In the genomic region with DNA sequence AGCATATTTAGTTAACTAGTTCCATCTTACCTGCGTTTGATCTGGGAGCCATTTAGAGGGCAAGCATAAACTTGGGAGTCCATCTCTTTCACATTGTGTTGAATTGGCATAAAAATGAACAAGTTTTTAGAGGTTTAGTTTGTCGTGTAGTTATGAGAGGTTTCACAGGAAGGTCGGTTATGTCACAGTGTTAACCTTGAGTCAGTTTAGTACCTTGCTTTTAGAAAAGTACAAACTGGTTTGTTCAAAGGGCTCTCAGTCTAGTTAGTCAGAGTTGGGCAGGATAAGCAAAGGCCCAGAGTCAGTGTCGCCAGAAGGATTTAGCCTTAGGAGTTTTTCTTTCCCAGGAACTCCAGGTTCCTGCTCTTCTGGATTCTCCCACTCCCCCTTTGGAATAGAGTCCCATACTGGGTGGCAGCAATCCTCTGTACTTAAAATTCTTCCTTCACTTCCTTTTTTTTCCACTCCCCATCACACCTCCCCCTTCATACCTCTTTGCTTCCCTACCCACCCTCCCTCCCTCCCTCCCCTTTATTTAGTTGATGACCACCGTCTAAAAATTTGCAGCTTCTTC, we compare ENCODE assay signal across 25 cellular contexts. TPM values are rescaled to one million over a fixed set of nuclear protein-coding genes. Genes with fewer than 3 reads are reported as not detected.
DNase-seq lines count a peak whose midpoint lies in the region; ATAC-seq and TF ChIP-seq lines count a peak whose summit lies in the region.
"Had no signal": no experiment of that assay in that cellular context is flagged by ENCODE, and none has a peak within 500 bp of the region (broad histone marks: within the 10 kb centered on the region; RNA-seq: fewer than 3 reads in every experiment).

No MANE protein-coding gene starts in this region.

- H3K4me3 Mint-ChIP-seq in activated CD4-positive, alpha-beta memory T cell treated with anti-CD3 and anti-CD28 coated beads for 36 hours: no peak overlapping the region
- H3K4me3 Mint-ChIP-seq in activated CD4-positive, alpha-beta memory T cell treated with anti-CD3 and anti-CD28 coated beads, Interleukin-2, amount 10 ng/mL, durations not matched to agents 7 days and 5 days: no peak overlapping the region
- no peak overlapping the region for H3K4me3 Mint-ChIP-seq in HFFc6
- no peak overlapping the region for H3K4me3 Mint-ChIP-seq in activated naive CD8-positive, alpha-beta T cell treated with anti-CD3 and anti-CD28 coated beads, Interleukin-2, amount 50 U/mL, for 24 hours
- no peak overlapping the region for H3K4me3 Mint-ChIP-seq in neural progenitor cell
- H3K4me3 Mint-ChIP-seq: nephron progenitor cell had no signal

- no peak for TF ChIP-seq CTCF in HFFc6 (IDR thresholded peaks at IDR 0.05)
- TF ChIP-seq CTCF in neural progenitor cell (IDR thresholded peaks at IDR 0.05): no peak
- no peak for TF ChIP-seq CTCF in coronary artery (IDR thresholded peaks at IDR 0.05)

- peaks cover 97% of the 10 kb centered on the region for H3F3A ChIP-seq in neural progenitor cell (ENCODE audit: low read depth)

- no peak overlapping the region for H3K9ac ChIP-seq in neural progenitor cell

- peak overlapping the region; percentile 59 for H3K4me2 ChIP-seq in neural progenitor cell

- no peaks in the 10 kb centered on the region for H3K9me3 Mint-ChIP-seq in activated CD4-positive, alpha-beta memory T cell treated with anti-CD3 and anti-CD28 coated beads for 36 hours
- H3K9me3 Mint-ChIP-seq in activated CD4-positive, alpha-beta memory T cell treated with anti-CD3 and anti-CD28 coated beads, Interleukin-2, amount 10 ng/mL, durations not matched to agents 7 days and 5 days: no peaks in the 10 kb centered on the region
- H3K9me3 Mint-ChIP-seq in HFFc6 (no peaks in the 10 kb centered on the region), neural progenitor cell (no peaks in the 10 kb centered on the region)
- no peaks in the 10 kb centered on the region for H3K9me3 Mint-ChIP-seq in activated naive CD8-positive, alpha-beta T cell treated with anti-CD3 and anti-CD28 coated beads, Interleukin-2, amount 50 U/mL, for 24 hours
- H3K9me3 Mint-ChIP-seq: activated naive CD4-positive, alpha-beta T cell treated with anti-CD3 and anti-CD28 coated beads, Interleukin-2, amount 50 U/mL, for 72 hours; nephron progenitor cell had no signal

- CTCF ChIA-PET in activated CD4-positive, alpha-beta memory T cell treated with anti-CD3 and anti-CD28 coated beads for 36 hours (lab: Charles Lee): interaction anchor here (0.9 to 1.3 kb wide), 4 partner anchors 11 to 45 kb away, joined by 3 to 4 read pairs (median 4); no protein-coding TSS in a partner anchor
- CTCF ChIA-PET in activated CD4-positive, alpha-beta memory T cell treated with anti-CD3 and anti-CD28 coated beads, Interleukin-2, amount 10 ng/mL, durations not matched to agents 7 days and 5 days (lab: Charles Lee): interaction anchor here (0.9 to 1.0 kb wide), 2 partner anchors 13 to 45 kb away, joined by 4 to 5 read pairs; no protein-coding TSS in a partner anchor

- no peaks in the 10 kb centered on the region for H3K27me3 ChIP-seq in neural progenitor cell
- H3K27me3 ChIP-seq: SJSA1 had no signal

- H2AFZ ChIP-seq in neural progenitor cell (replicated peaks): no peak overlapping the region

- intact Hi-C loops in activated CD4-positive, alpha-beta memory T cell treated with anti-CD3 and anti-CD28 coated beads for 36 hours (cut with micrococcal nuclease): no loop called here

- H3K4me1 Mint-ChIP-seq in activated CD4-positive, alpha-beta memory T cell treated with anti-CD3 and anti-CD28 coated beads for 36 hours (ENCODE audit: low read depth): peaks cover 43% of the 10 kb centered on the region
- H3K4me1 Mint-ChIP-seq in activated CD4-positive, alpha-beta memory T cell treated with anti-CD3 and anti-CD28 coated beads, Interleukin-2, amount 10 ng/mL, durations not matched to agents 7 days and 5 days: peaks cover 50% of the 10 kb centered on the region
- H3K4me1 Mint-ChIP-seq in HFFc6 (ENCODE audit: low read depth) (peaks cover 53% of the 10 kb centered on the region), neural progenitor cell (peaks cover 48% of the 10 kb centered on the region)
- H3K4me1 Mint-ChIP-seq in activated naive CD8-positive, alpha-beta T cell treated with anti-CD3 and anti-CD28 coated beads, Interleukin-2, amount 50 U/mL, for 24 hours: peaks cover 45% of the 10 kb centered on the region

- H3K9me3 ChIP-seq in neural progenitor cell (ENCODE audit: low read depth): no peaks in the 10 kb centered on the region
- H3K9me3 ChIP-seq: SJSA1, thoracic aorta had no signal

- ATAC-seq in activated naive CD8-positive, alpha-beta T cell treated with anti-CD3 and anti-CD28 coated beads, Interleukin-2, amount 50 U/mL, for 24 hours: no peak

- H3K36me3 Mint-ChIP-seq in activated CD4-positive, alpha-beta memory T cell treated with anti-CD3 and anti-CD28 coated beads for 36 hours: peaks cover 83% of the 10 kb centered on the region
- H3K36me3 Mint-ChIP-seq in activated CD4-positive, alpha-beta memory T cell treated with anti-CD3 and anti-CD28 coated beads, Interleukin-2, amount 10 ng/mL, durations not matched to agents 7 days and 5 days (ENCODE audit: low read depth): peaks cover 96% of the 10 kb centered on the region
- H3K36me3 Mint-ChIP-seq in HFFc6 (ENCODE audit: low read depth): peaks cover 75% of the 10 kb centered on the region
- peaks cover 93% of the 10 kb centered on the region for H3K36me3 Mint-ChIP-seq in activated naive CD8-positive, alpha-beta T cell treated with anti-CD3 and anti-CD28 coated beads, Interleukin-2, amount 50 U/mL, for 24 hours (ENCODE audit: low read depth)
- H3K36me3 Mint-ChIP-seq in neural progenitor cell: peaks cover 66% of the 10 kb centered on the region

- H3K4me3 ChIP-seq in neural progenitor cell: peak overlapping the region; percentile 19
- H3K4me3 ChIP-seq in coronary artery: no peak overlapping the region
- H3K4me3 ChIP-seq: SJSA1, thoracic aorta had no signal

- no peak for DNase-seq in activated CD4-positive, alpha-beta memory T cell treated with anti-CD3 and anti-CD28 coated beads for 36 hours
- DNase-seq in activated CD4-positive, alpha-beta memory T cell treated with anti-CD3 and anti-CD28 coated beads, Interleukin-2, amount 10 ng/mL, durations not matched to agents 7 days and 5 days: no peak
- DNase-seq in HFFc6 (no peak), neural progenitor cell (ENCODE audit: low spot score) (peak; percentile 31), cerebellar nuclear complex (lab: John Stamatoyannopoulos, UW) (no peak), amniotic stem cell (lab: John Stamatoyannopoulos, UW) (no peak), coronary artery (ENCODE audit: low spot score) (no peak)
- no peak for DNase-seq in activated naive CD8-positive, alpha-beta T cell treated with anti-CD3 and anti-CD28 coated beads, Interleukin-2, amount 50 U/mL, for 24 hours
- DNase-seq: activated CD4-positive, CD25-positive, alpha-beta regulatory T cell treated with anti-CD3 and anti-CD28 coated beads, Interleukin-2, amount 50 U/mL, for 72 hours; activated CD8-positive, alpha-beta memory T cell treated with anti-CD3 and anti-CD28 coated beads, Interleukin-2, amount 50 U/mL, for 48 hours; mesenchymal stem cell; NCI-H2171 treated with DMSO at 0.1 percent for 48 hours; nephron progenitor cell; OCI-M1; stimulated activated CD4-positive, alpha-beta T cell treated with anti-CD3 and anti-CD28 coated beads, Interleukin-12 subunit alpha, Interleukin-12 subunit beta, amount 100 ng/mL, for 4 hours; T-helper 9 cell had no signal

- peaks cover 100% of the 10 kb centered on the region for H4K20me1 ChIP-seq in neural progenitor cell (ENCODE audit: low read depth)

- H3K79me2 ChIP-seq in neural progenitor cell (ENCODE audit: low read depth): peaks cover 100% of the 10 kb centered on the region

- H3K27ac ChIP-seq in neural progenitor cell: peak overlapping the region; percentile 65
- no peak overlapping the region for H3K27ac ChIP-seq in coronary artery
- H3K27ac ChIP-seq: SJSA1, thoracic aorta had no signal

- H3K36me3 ChIP-seq in neural progenitor cell: peaks cover 80% of the 10 kb centered on the region

- peaks cover 58% of the 10 kb centered on the region for H3K4me1 ChIP-seq in neural progenitor cell
- H3K4me1 ChIP-seq: SJSA1 had no signal

- POLR2A ChIA-PET in activated CD4-positive, alpha-beta memory T cell treated with anti-CD3 and anti-CD28 coated beads for 36 hours (lab: Charles Lee): interaction anchor here (1.1 to 2.5 kb wide), 3 partner anchors 9 to 10 kb away, joined by 3 to 16 read pairs (median 7); no protein-coding TSS in a partner anchor
- POLR2A ChIA-PET in activated CD4-positive, alpha-beta memory T cell treated with anti-CD3 and anti-CD28 coated beads, Interleukin-2, amount 10 ng/mL, durations not matched to agents 7 days and 5 days (lab: Charles Lee): interaction anchor here (16.7 to 20.5 kb wide), 2 partner anchors 3 to 10 kb away, joined by 281 read pairs; no protein-coding TSS in a partner anchor

- H3K27ac Mint-ChIP-seq in activated CD4-positive, alpha-beta memory T cell treated with anti-CD3 and anti-CD28 coated beads for 36 hours: peak overlapping the region; percentile 42
- H3K27ac Mint-ChIP-seq in activated CD4-positive, alpha-beta memory T cell treated with anti-CD3 and anti-CD28 coated beads, Interleukin-2, amount 10 ng/mL, durations not matched to agents 7 days and 5 days: no peak overlapping the region
- H3K27ac Mint-ChIP-seq in HFFc6 (peak overlapping the region; percentile 3), neural progenitor cell (no peak overlapping the region)
- peak overlapping the region; percentile 26 for H3K27ac Mint-ChIP-seq in activated naive CD8-positive, alpha-beta T cell treated with anti-CD3 and anti-CD28 coated beads, Interleukin-2, amount 50 U/mL, for 24 hours
- H3K27ac Mint-ChIP-seq: nephron progenitor cell had no signal

- no peaks in the 10 kb centered on the region for H3K27me3 Mint-ChIP-seq in activated CD4-positive, alpha-beta memory T cell treated with anti-CD3 and anti-CD28 coated beads for 36 hours
- no peaks in the 10 kb centered on the region for H3K27me3 Mint-ChIP-seq in activated CD4-positive, alpha-beta memory T cell treated with anti-CD3 and anti-CD28 coated beads, Interleukin-2, amount 10 ng/mL, durations not matched to agents 7 days and 5 days
- H3K27me3 Mint-ChIP-seq in HFFc6 (ENCODE audit: insufficient read depth) (peaks cover 10% of the 10 kb centered on the region), neural progenitor cell (ENCODE audit: insufficient read depth, low read depth) (peaks cover 4% of the 10 kb centered on the region)
- H3K27me3 Mint-ChIP-seq in activated naive CD8-positive, alpha-beta T cell treated with anti-CD3 and anti-CD28 coated beads, Interleukin-2, amount 50 U/mL, for 24 hours: no peaks in the 10 kb centered on the region

RNA-seq across cellular contexts. Expression of gene PCBP2, which starts 12.0 kb away (rescaled TPM):
- total RNA-seq in activated CD4-positive, alpha-beta memory T cell treated with anti-CD3 and anti-CD28 coated beads for 36 hours: 100 to 1,000 TPM; 897 to 926 TPM
- total RNA-seq in activated CD4-positive, alpha-beta memory T cell treated with anti-CD3 and anti-CD28 coated beads, Interleukin-2, amount 10 ng/mL, durations not matched to agents 7 days and 5 days: 100 to 1,000 TPM; 738 to 756 TPM
- total RNA-seq in HFFc6 (2021; fragmentation: NEBNext Ultra II Directional; extraction: Animal tissue kit (Norgen Biotek cat#: 25700)): 100 to 1,000 TPM; 763 to 969 (median 874) TPM
- 403 and 435 TPM in 2 replicates for total RNA-seq in neural progenitor cell (ENCODE audit: low replicate concordance)

RNA-seq across cellular contexts. Expression of gene PRR13, which starts 22.4 kb away (rescaled TPM):
- 100 to 1,000 TPM; 218 to 221 TPM for total RNA-seq in activated CD4-positive, alpha-beta memory T cell treated with anti-CD3 and anti-CD28 coated beads for 36 hours
- 100 to 1,000 TPM; 242 to 246 TPM for total RNA-seq in activated CD4-positive, alpha-beta memory T cell treated with anti-CD3 and anti-CD28 coated beads, Interleukin-2, amount 10 ng/mL, durations not matched to agents 7 days and 5 days
- total RNA-seq in HFFc6 (2021; fragmentation: NEBNext Ultra II Directional; extraction: Animal tissue kit (Norgen Biotek cat#: 25700)): 100 to 1,000 TPM; 122 to 188 (median 165) TPM
- 52.2 and 67.2 TPM in 2 replicates for total RNA-seq in neural progenitor cell (ENCODE audit: low replicate concordance)

RNA-seq across cellular contexts. Expression of gene MAP3K12, which starts 35.4 kb away (rescaled TPM):
- total RNA-seq in activated CD4-positive, alpha-beta memory T cell treated with anti-CD3 and anti-CD28 coated beads for 36 hours: 10 to 100 TPM; 13.0 to 14.7 TPM
- 10 to 100 TPM; 24.8 to 25.7 TPM for total RNA-seq in activated CD4-positive, alpha-beta memory T cell treated with anti-CD3 and anti-CD28 coated beads, Interleukin-2, amount 10 ng/mL, durations not matched to agents 7 days and 5 days
- 10 to 100 TPM; 21.2 to 26.5 (median 23.5) TPM for total RNA-seq in HFFc6 (2021; fragmentation: NEBNext Ultra II Directional; extraction: Animal tissue kit (Norgen Biotek cat#: 25700))
- 17.2 and 24.5 TPM in 2 replicates for total RNA-seq in neural progenitor cell (ENCODE audit: low replicate concordance)

RNA-seq across cellular contexts. Expression of gene TARBP2, which starts 37.2 kb away (rescaled TPM):
- total RNA-seq in activated CD4-positive, alpha-beta memory T cell treated with anti-CD3 and anti-CD28 coated beads for 36 hours: 10 to 100 TPM; 27.5 to 29.7 TPM
- 10 to 100 TPM; 24.5 to 28.0 TPM for total RNA-seq in activated CD4-positive, alpha-beta memory T cell treated with anti-CD3 and anti-CD28 coated beads, Interleukin-2, amount 10 ng/mL, durations not matched to agents 7 days and 5 days
- 10 to 100 TPM; 35.1 to 41.7 (median 37.1) TPM for total RNA-seq in HFFc6 (2021; fragmentation: NEBNext Ultra II Directional; extraction: Animal tissue kit (Norgen Biotek cat#: 25700))
- 32.4 and 72.4 TPM in 2 replicates for total RNA-seq in neural progenitor cell (ENCODE audit: low replicate concordance)

RNA-seq across cellular contexts. Expression of gene AMHR2, which starts 40.2 kb away (rescaled TPM):
- total RNA-seq in activated CD4-positive, alpha-beta memory T cell treated with anti-CD3 and anti-CD28 coated beads for 36 hours: not detected
- not detected for total RNA-seq in activated CD4-positive, alpha-beta memory T cell treated with anti-CD3 and anti-CD28 coated beads, Interleukin-2, amount 10 ng/mL, durations not matched to agents 7 days and 5 days
- total RNA-seq in HFFc6 (2021; fragmentation: NEBNext Ultra II Directional; extraction: Animal tissue kit (Norgen Biotek cat#: 25700)): not detected
- 0.34 TPM in 1 of 2 replicates, not detected in the other for total RNA-seq in neural progenitor cell (ENCODE audit: low replicate concordance)
- total RNA-seq: A172, bronchial epithelial cell, fibroblast of lung, G401, LHCN-M2, pulmonary artery endothelial cell, SJSA1 had no signal

Comparison
In these comparisons a context has a peak if more than half of its experiments do, and no peak if none do; other contexts are left out.
1. H3K27ac Mint-ChIP-seq: peak in activated CD4-positive, alpha-beta memory T cell treated with anti-CD3 and anti-CD28 coated beads for 36 hours (single experiment), HFFc6 (single experiment) and activated naive CD8-positive, alpha-beta T cell treated with anti-CD3 and anti-CD28 coated beads, Interleukin-2, amount 50 U/mL, for 24 hours (single experiment); none in activated CD4-positive, alpha-beta memory T cell treated with anti-CD3 and anti-CD28 coated beads, Interleukin-2, amount 10 ng/mL, durations not matched to agents 7 days and 5 days (single experiment) and neural progenitor cell (single experiment).